10 cellular contexts compared by ENCODE assay signal in genomic region chr6:88492824-88493223, GRCh38.
DNase-seq lines count a peak whose midpoint lies in the region; ATAC-seq and TF ChIP-seq lines count a peak whose summit lies in the region.
"Had no signal": no experiment of that assay in that cellular context is flagged by ENCODE, and none has a peak within 500 bp of the region (broad histone marks: within the 10 kb centered on the region; RNA-seq: fewer than 3 reads in every experiment).

No MANE protein-coding gene starts in this region.

- TF ChIP-seq CTCF in MCF 10A (IDR thresholded peaks at IDR 0.05; ENCODE audit: unreplicated experiment) (peak; percentile 64), breast epithelium (IDR thresholded peaks at IDR 0.05) (no peak), fibroblast of lung (conservative IDR thresholded peaks at IDR 0.05 in 1 of 2, IDR thresholded peaks at IDR 0.05 in 1 of 2; ENCODE audit: low read depth in 1 of 2, low read length in 2 of 2) (peak; percentile 12 to 38), testis (IDR thresholded peaks at IDR 0.05) (peak; percentile 26 to 37 (median 27)), sigmoid colon (IDR thresholded peaks at IDR 0.05) (peak in 2 of 4 experiments; percentile 30 to 31)

- no peak overlapping the region for H3K4me3 Mint-ChIP-seq in MCF 10A (ENCODE audit: unreplicated experiment)
- H3K4me3 Mint-ChIP-seq: CD4-positive, alpha-beta memory T cell had no signal

- H3K4me3 ChIP-seq in breast epithelium (no peak overlapping the region), fibroblast of lung (replicated peaks in 1 of 4; ENCODE audit: control extremely low read depth in 1 of 4, insufficient read depth in 1 of 4, low read depth in 3 of 4, low read length in 4 of 4) (no peak overlapping the region), testis (no peak overlapping the region), sigmoid colon (no peak overlapping the region)

- no peaks in the 10 kb centered on the region for H3K79me2 ChIP-seq in fibroblast of lung (ENCODE audit: control insufficient read depth, insufficient read depth, low read length)

- H3K27me3 Mint-ChIP-seq in MCF 10A (ENCODE audit: insufficient read depth, unreplicated experiment), result no peaks in the 10 kb centered on the region

- peaks cover 23% of the 10 kb centered on the region for H3K4me1 Mint-ChIP-seq in MCF 10A (ENCODE audit: insufficient read depth, unreplicated experiment)
- H3K4me1 Mint-ChIP-seq: CD4-positive, alpha-beta memory T cell had no signal

- no peaks in the 10 kb centered on the region for H3K27me3 ChIP-seq in breast epithelium
- no peaks in the 10 kb centered on the region for H3K27me3 ChIP-seq in fibroblast of lung (ENCODE audit: control insufficient read depth, insufficient read depth, low read length)
- no peaks in the 10 kb centered on the region for H3K27me3 ChIP-seq in testis
- H3K27me3 ChIP-seq in sigmoid colon, result no peaks in the 10 kb centered on the region

- DNase-seq in MCF 10A (ENCODE audit: unreplicated experiment) (peak; percentile 46), breast epithelium (ENCODE audit: low spot score in 2 of 2) (no peak), OCI-M1 (lab: John Stamatoyannopoulos, UW) (peak; percentile 52), fibroblast of lung (ENCODE audit: low read depth in 2 of 2) (peak; percentile 12 to 40), testis (no peak), sigmoid colon (no peak)
- DNase-seq in stimulated activated CD4-positive, alpha-beta T cell treated with anti-CD3 and anti-CD28 coated beads, Interleukin-15, amount 100 ng/mL, for 24 hours, result no peak
- DNase-seq: CD4-positive, alpha-beta memory T cell; stimulated activated CD4-positive, alpha-beta T cell treated with anti-CD3 and anti-CD28 coated beads, Interleukin-4, amount 100 ng/mL, for 24 hours had no signal

- WGBS in testis, 2 donors, result 75 to 83% methylated on average over 2 of the region's 2 CpGs
- WGBS in sigmoid colon, 2 donors, result 62 to 77% methylated on average over 2 of the region's 2 CpGs

- no peaks in the 10 kb centered on the region for H3K9me3 Mint-ChIP-seq in MCF 10A (ENCODE audit: unreplicated experiment)

- CTCF ChIA-PET in MCF 10A (lab: Yijun Ruan, JAX), result interaction anchor here (0.6 to 6.1 kb wide), 55 partner anchors 9 to 1410 kb away, joined by 3 to 124 read pairs (median 4); no protein-coding TSS in a partner anchor

- TF ChIP-seq POLR2A in breast epithelium (IDR thresholded peaks at IDR 0.05), result no peak
- TF ChIP-seq POLR2A in testis (IDR thresholded peaks at IDR 0.05), result no peak
- TF ChIP-seq POLR2A in sigmoid colon (IDR thresholded peaks at IDR 0.05), result no peak

- TF ChIP-seq EP300 in sigmoid colon (IDR thresholded peaks at IDR 0.05), result no peak

- no peaks in the 10 kb centered on the region for H3K36me3 Mint-ChIP-seq in MCF 10A (ENCODE audit: insufficient read depth, unreplicated experiment)
- H3K36me3 Mint-ChIP-seq: CD4-positive, alpha-beta memory T cell had no signal

- POLR2A ChIA-PET in MCF 10A (lab: Yijun Ruan, JAX), result interaction anchor here (1.1 kb wide), 1 partner anchor 563 kb away, joined by 4 read pairs; no protein-coding TSS in a partner anchor

- intact Hi-C loops in MCF 10A (cut with micrococcal nuclease) (loop anchor here (1.0 to 10.0 kb wide), 5 partner anchors 292 to 796 kb away; no protein-coding TSS in a partner anchor), breast epithelium (cut with DNase I; ENCODE audit: low total_unique reads) (no loop called here), testis (cut with DNase I; ENCODE audit: low total_unique reads) (no loop called here), sigmoid colon (cut with DNase I) (loop anchor here (2.0 kb wide), 1 partner anchor 562 kb away; no protein-coding TSS in a partner anchor)

- no peak for ATAC-seq in GM18907 (IDR thresholded peaks at IDR 0.05; ENCODE audit: unreplicated experiment)

- H3K36me3 ChIP-seq in breast epithelium, result no peaks in the 10 kb centered on the region
- no peaks in the 10 kb centered on the region for H3K36me3 ChIP-seq in fibroblast of lung (ENCODE audit: control insufficient read depth, insufficient read depth, low read length)
- no peaks in the 10 kb centered on the region for H3K36me3 ChIP-seq in testis (ENCODE audit: low read depth, missing control alignments)
- no peaks in the 10 kb centered on the region for H3K36me3 ChIP-seq in sigmoid colon

- H3K27ac Mint-ChIP-seq in MCF 10A (ENCODE audit: low read depth, unreplicated experiment), result no peak overlapping the region
- H3K27ac Mint-ChIP-seq: CD4-positive, alpha-beta memory T cell had no signal

- H3K9me3 ChIP-seq in breast epithelium (no peaks in the 10 kb centered on the region), fibroblast of lung (ENCODE audit: control insufficient read depth, insufficient read depth, low read depth, low read length) (no peaks in the 10 kb centered on the region), testis (no peaks in the 10 kb centered on the region), sigmoid colon (no peaks in the 10 kb centered on the region)

- no peak overlapping the region for H3K4me2 ChIP-seq in fibroblast of lung (ENCODE audit: extremely low read depth, insufficient read depth, low read length)

- H3K4me1 ChIP-seq in breast epithelium, result no peaks in the 10 kb centered on the region
- no peaks in the 10 kb centered on the region for H3K4me1 ChIP-seq in fibroblast of lung (ENCODE audit: control insufficient read depth, extremely low read depth, insufficient read depth, low read length)
- H3K4me1 ChIP-seq in testis, result peaks cover 3% of the 10 kb centered on the region
- no peaks in the 10 kb centered on the region for H3K4me1 ChIP-seq in sigmoid colon

- H4K20me1 ChIP-seq in fibroblast of lung (ENCODE audit: control insufficient read depth, extremely low read depth, insufficient read depth, low read length), result no peaks in the 10 kb centered on the region

- H3K27ac ChIP-seq in breast epithelium (no peak overlapping the region), fibroblast of lung (ENCODE audit: insufficient read depth, low read length) (no peak overlapping the region), testis (no peak overlapping the region), sigmoid colon (no peak overlapping the region)

- no peak overlapping the region for H3K9ac ChIP-seq in fibroblast of lung (ENCODE audit: insufficient read depth, low read length)

- H2AFZ ChIP-seq in fibroblast of lung (ENCODE audit: low read length), result no peak overlapping the region

- BruUV-seq in MCF 10A (replicated peaks; lab: Mats Ljungman, UMichigan), result no TSS peak

Comparison
In these comparisons a context has a peak if more than half of its experiments do, and no peak if none do; other contexts are left out.
1. DNase-seq: peak in MCF 10A (single experiment), OCI-M1 (single experiment) and fibroblast of lung (2 of 2); none in breast epithelium (0 of 2), testis (single experiment), stimulated activated CD4-positive, alpha-beta T cell treated with anti-CD3 and anti-CD28 coated beads, Interleukin-15, amount 100 ng/mL, for 24 hours (single experiment) and sigmoid colon (single experiment).
2. CTCF ChIP-seq: peak in MCF 10A (single experiment), fibroblast of lung (2 of 2) and testis (3 of 3); none in breast epithelium (0 of 3).
3. intact Hi-C loops: an anchor here in MCF 10A (1.0 to 10.0 kb wide) and sigmoid colon (2.0 kb wide); none called in breast epithelium and testis.